ENCODE assay signal across 8 cellular contexts in the genomic region with DNA sequence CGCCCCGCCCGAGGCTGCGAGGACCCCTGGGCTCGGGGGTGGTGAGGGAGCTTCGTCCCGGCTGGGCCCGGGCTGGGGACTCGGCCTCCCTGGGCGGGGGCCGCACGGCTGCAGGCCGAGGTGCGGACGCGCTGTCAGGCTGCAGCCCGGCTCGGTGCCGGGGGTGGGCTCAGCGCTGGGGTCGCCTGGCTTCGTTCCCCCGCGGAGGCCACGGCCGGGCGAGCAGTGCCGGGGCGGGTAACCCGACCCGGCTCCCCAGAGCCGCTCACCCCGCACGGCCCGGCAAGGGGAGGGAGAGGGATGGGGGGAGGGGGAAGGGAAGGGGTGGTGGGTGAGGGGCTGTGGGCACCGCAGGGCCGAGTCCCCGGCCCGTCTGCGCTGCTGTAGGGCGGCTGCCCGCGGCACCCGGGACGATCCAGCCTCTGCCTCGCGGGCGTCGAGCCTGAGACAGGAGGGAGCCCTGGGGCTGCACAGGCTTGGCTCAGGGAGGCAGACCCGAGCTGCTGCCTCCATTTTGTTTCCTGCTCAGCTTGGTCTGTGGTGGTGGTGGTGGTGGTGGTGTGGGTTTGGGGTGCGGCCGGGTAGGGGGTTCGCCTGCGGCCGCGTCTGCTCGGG. TPM values are rescaled to one million over a fixed set of nuclear protein-coding genes. Genes with fewer than 3 reads are reported as not detected.
DNase-seq lines count a peak whose midpoint lies in the region; ATAC-seq, FAIRE-seq and TF ChIP-seq lines count a peak whose summit lies in the region.

No MANE protein-coding gene starts in this region.

- CTCF ChIA-PET in Calu3 (lab: Charles Lee): no interaction called here

- no peak for TF ChIP-seq CTCF in Calu3 (IDR thresholded peaks at IDR 0.05; ENCODE audit: unreplicated experiment)

- no peak for FAIRE-seq in frontal cortex (lab: Jason Lieb, UNC)

- intact Hi-C loops in Calu3 (cut with micrococcal nuclease; ENCODE audit: unreplicated experiment): no loop called here

- H3K27me3 Mint-ChIP-seq in Calu3 (ENCODE audit: unreplicated experiment): no peaks in the 10 kb centered on the region

- no peaks in the 10 kb centered on the region for H3K9me3 Mint-ChIP-seq in Calu3 (ENCODE audit: low read depth, unreplicated experiment)

- peaks cover 36% of the 10 kb centered on the region for H3K36me3 Mint-ChIP-seq in Calu3 (ENCODE audit: insufficient read depth, unreplicated experiment)

- BruUV-seq in Calu3 (replicated peaks; lab: Mats Ljungman, UMichigan): no TSS peak

- H3K4me1 Mint-ChIP-seq in Calu3 (ENCODE audit: low read depth, unreplicated experiment): peaks cover 22% of the 10 kb centered on the region

- peak overlapping the region; percentile 91 for H3K4me3 Mint-ChIP-seq in Calu3 (ENCODE audit: low read depth, unreplicated experiment)

- H3K27ac Mint-ChIP-seq in Calu3 (ENCODE audit: unreplicated experiment): no peak overlapping the region

- peak; percentile 6 for ATAC-seq in HG02588 (IDR thresholded peaks at IDR 0.05; ENCODE audit: unreplicated experiment)

- DNase-seq in Calu3 (no peak), activated T-helper 1 cell treated with Interleukin-2 at 50 U/mL for 16 hours (ENCODE audit: low read depth) (peak; percentile 28), frontal cortex (ENCODE audit: low spot score in 2 of 2) (peak; percentile 39 to 68), occipital lobe (lab: John Stamatoyannopoulos, UW) (peak; percentile 60), NCI-H1105 treated with DMSO at 0.1 percent for 48 hours (lab: John Stamatoyannopoulos, UW) (no peak), RPMI8226 (no peak), NCI-H510A treated with DMSO at 0.1 percent for 48 hours (lab: John Stamatoyannopoulos, UW) (no peak)

RNA-seq across cellular contexts. Expression of a gene that starts 1.0 kb away (rescaled TPM):
- 61.4 and 65.3 TPM in 2 replicates for total RNA-seq in Calu3 (2022)
- 58.7 TPM for total RNA-seq in frontal cortex
- total RNA-seq in occipital lobe: 89.8 TPM

RNA-seq across cellular contexts. Expression of a gene that starts 45.9 kb away (rescaled TPM):
- total RNA-seq in Calu3 (2022) (275 and 291 TPM in 2 replicates), frontal cortex (1.2 TPM), occipital lobe (1.6 TPM)

Comparison
In these comparisons a context has a peak if more than half of its experiments do, and no peak if none do; other contexts are left out.
1. DNase-seq: peak in activated T-helper 1 cell treated with Interleukin-2 at 50 U/mL for 16 hours (single experiment), frontal cortex (2 of 2) and occipital lobe (single experiment); none in Calu3 (single experiment), NCI-H1105 treated with DMSO at 0.1 percent for 48 hours (single experiment), RPMI8226 (single experiment) and NCI-H510A treated with DMSO at 0.1 percent for 48 hours (single experiment).
2. RNA of a gene that starts 45.9 kb away (total RNA-seq): 275 to 291 TPM in Calu3; 1.6 TPM in occipital lobe (single experiment) and 1.2 TPM in frontal cortex (single experiment); every median in the first group is over 100 times any median in the second.